1 cellular context compared by ENCODE assay signal in genomic region chr5:177447066-177447610, GRCh38.
TF ChIP-seq lines count a peak whose summit lies in the region.

No MANE protein-coding gene starts in this region.

TF ChIP-seq in H1, 55 proteins besides CTCF, POLR2A, EP300 and RAD21:
- TF ChIP-seq RFX5 (IDR thresholded peaks at IDR 0.05; ENCODE audit: borderline replicate concordance, low read depth, low read length) (no peak), POLR2AphosphoS5 (IDR thresholded peaks at IDR 0.05; ENCODE audit: low read depth, low read length) (0 out of 2 replicates have a peak, but pooled peaks have one; percentile 64), KDM4A (IDR thresholded peaks at IDR 0.05; ENCODE audit: low read depth, low read length, severe bottlenecking) (peak; percentile 37), EGR1 (IDR thresholded peaks at IDR 0.05; ENCODE audit: borderline replicate concordance, low read depth, low read length) (peak; percentile 15; the same call in 1 of the 2 replicates), E2F6 (IDR thresholded peaks at IDR 0.05) (no peak), RBBP5 (IDR thresholded peaks at IDR 0.05; ENCODE audit: borderline replicate concordance, low read depth, low read length) (no peak), HDAC2 (IDR thresholded peaks at IDR 0.05; ENCODE audit: borderline replicate concordance in 1 of 2, low read depth in 2 of 2, low read length in 2 of 2) (0 out of 4 replicates have a peak, but pooled peaks of 1 of the 2 experiments have one; percentile 5), MAX (IDR thresholded peaks at IDR 0.05) (peak; percentile 67; the same call in 1 of the 2 replicates)
